In genomic region chr12:123363385-123363742, GRCh38 we compare ENCODE assay signal across 8 cellular contexts. TPM values are rescaled to one million over a fixed set of nuclear protein-coding genes. Genes with fewer than 3 reads are reported as not detected.
A peak's percentile ranks its signal among the peaks of the same experiment; 100 is the strongest.
DNase-seq lines count a peak whose midpoint lies in the region; ATAC-seq and TF ChIP-seq lines count a peak whose summit lies in the region.

No MANE protein-coding gene starts in this region.

- H3K27me3 Mint-ChIP-seq in osteocyte (ENCODE audit: unreplicated experiment): no peaks in the 10 kb centered on the region

- POLR2A ChIA-PET in Panc1 (lab: Charles Lee): interaction anchor here (0.6 to 0.7 kb wide), 3 partner anchors 44 to 526 kb away, joined by 3 read pairs; no protein-coding TSS in a partner anchor

- H3K27ac ChIP-seq in Panc1 (ENCODE audit: low read length): peak overlapping the region; percentile 85

- intact Hi-C loops in Panc1 (cut with micrococcal nuclease; ENCODE audit: unreplicated experiment): no loop called here

- H3K27me3 ChIP-seq in Panc1 (ENCODE audit: control insufficient read depth, insufficient read depth, low read length): no peaks in the 10 kb centered on the region

- H3K9me3 Mint-ChIP-seq in osteocyte (ENCODE audit: unreplicated experiment): no peaks in the 10 kb centered on the region

- BruUV-seq in Panc1 (replicated peaks; lab: Mats Ljungman, UMichigan): TSS peak; percentile 86

- peaks cover 2% of the 10 kb centered on the region; the same call in 1 of the 2 replicates for H3K36me3 ChIP-seq in Panc1 (ENCODE audit: control insufficient read depth, insufficient read depth, low read length)

- no peaks in the 10 kb centered on the region for H3K36me3 Mint-ChIP-seq in osteocyte (ENCODE audit: unreplicated experiment)

- ATAC-seq in Panc1 (no peak), HG02759 (IDR thresholded peaks at IDR 0.05; ENCODE audit: unreplicated experiment) (no peak)

- peak overlapping the region; percentile 84 for H3K4me3 Mint-ChIP-seq in osteocyte (ENCODE audit: unreplicated experiment)

- H3K4me1 Mint-ChIP-seq in osteocyte (ENCODE audit: unreplicated experiment): peaks cover 18% of the 10 kb centered on the region

- DNase-seq in activated T-cell treated with anti-CD3 and anti-CD28 coated beads for 4 hours: peak; percentile 5
- no peak for DNase-seq in activated T-cell treated with anti-CD3 and anti-CD28 coated beads, Interleukin-2, amount 50 U/mL, for 48 hours
- no peak for DNase-seq in Panc1 (ENCODE audit: low read depth, low spot score)
- peak; percentile 26 for DNase-seq in epithelial cell of esophagus (ENCODE audit: low read depth)
- DNase-seq in osteocyte (ENCODE audit: extremely low spot score, unreplicated experiment): no peak
- no peak for DNase-seq in stimulated activated CD4-positive, alpha-beta T cell treated with anti-CD3 and anti-CD28 coated beads, Interleukin-15, amount 100 ng/mL, for 24 hours
- no peak for DNase-seq in COLO829 (ENCODE audit: low spot score)

- H3K4me1 ChIP-seq in Panc1 (ENCODE audit: control insufficient read depth, insufficient read depth, low read length): peaks cover 11% of the 10 kb centered on the region

- H3K4me3 ChIP-seq in Panc1 (ENCODE audit: low read depth in 2 of 2, low read length in 2 of 2): peak overlapping the region; percentile 71 to 93
- peak overlapping the region; percentile 55 for H3K4me3 ChIP-seq in epithelial cell of esophagus (ENCODE audit: low read length)

- TF ChIP-seq CTCF in Panc1 (IDR thresholded peaks at IDR 0.05) (no peak), epithelial cell of esophagus (IDR thresholded peaks at IDR 0.05; ENCODE audit: insufficient read depth, low read depth, low read length, missing control alignments) (no peak), osteocyte (IDR thresholded peaks at IDR 0.05) (no peak)

- H3K27ac Mint-ChIP-seq in osteocyte (ENCODE audit: unreplicated experiment): peak overlapping the region; percentile 84

- no peaks in the 10 kb centered on the region for H3K9me3 ChIP-seq in Panc1 (ENCODE audit: control insufficient read depth, insufficient read depth, low read depth, low read length)

- CTCF ChIA-PET in Panc1 (lab: Charles Lee): no interaction called here

- in situ Hi-C loops in Panc1 (cut with HindIII; ENCODE audit: low pct_unique_long_range_greater_than_20kb, low sequenced_read_pairs): no loop called here

RNA-seq across cellular contexts. Expression of gene SBNO1, which starts 1.3 kb away (rescaled TPM):
- 68.7 TPM for total RNA-seq in Panc1 (2021; ENCODE audit: unreplicated experiment)
- 16.8 TPM for polyA plus RNA-seq in Panc1 (2012; ENCODE audit: insufficient read length)
- 34.8 and 36.0 TPM in 2 replicates for total RNA-seq in osteocyte

RNA-seq across cellular contexts. Expression of gene KMT5A, which starts 20.6 kb away (rescaled TPM):
- total RNA-seq in Panc1 (2021; ENCODE audit: unreplicated experiment) (53.0 TPM), osteocyte (42.5 and 45.6 TPM in 2 replicates)
- polyA plus RNA-seq in Panc1 (2012; ENCODE audit: insufficient read length): 32.1 TPM

Comparison
In these comparisons a context has a peak if more than half of its experiments do, and no peak if none do; other contexts are left out.
1. DNase-seq: peak in activated T-cell treated with anti-CD3 and anti-CD28 coated beads for 4 hours (single experiment) and epithelial cell of esophagus (single experiment); none in activated T-cell treated with anti-CD3 and anti-CD28 coated beads, Interleukin-2, amount 50 U/mL, for 48 hours (0 of 2), Panc1 (single experiment), osteocyte (single experiment), stimulated activated CD4-positive, alpha-beta T cell treated with anti-CD3 and anti-CD28 coated beads, Interleukin-15, amount 100 ng/mL, for 24 hours (single experiment) and COLO829 (single experiment).